Comparison of ENCODE assay signal across 8 cellular contexts in the genomic region with DNA sequence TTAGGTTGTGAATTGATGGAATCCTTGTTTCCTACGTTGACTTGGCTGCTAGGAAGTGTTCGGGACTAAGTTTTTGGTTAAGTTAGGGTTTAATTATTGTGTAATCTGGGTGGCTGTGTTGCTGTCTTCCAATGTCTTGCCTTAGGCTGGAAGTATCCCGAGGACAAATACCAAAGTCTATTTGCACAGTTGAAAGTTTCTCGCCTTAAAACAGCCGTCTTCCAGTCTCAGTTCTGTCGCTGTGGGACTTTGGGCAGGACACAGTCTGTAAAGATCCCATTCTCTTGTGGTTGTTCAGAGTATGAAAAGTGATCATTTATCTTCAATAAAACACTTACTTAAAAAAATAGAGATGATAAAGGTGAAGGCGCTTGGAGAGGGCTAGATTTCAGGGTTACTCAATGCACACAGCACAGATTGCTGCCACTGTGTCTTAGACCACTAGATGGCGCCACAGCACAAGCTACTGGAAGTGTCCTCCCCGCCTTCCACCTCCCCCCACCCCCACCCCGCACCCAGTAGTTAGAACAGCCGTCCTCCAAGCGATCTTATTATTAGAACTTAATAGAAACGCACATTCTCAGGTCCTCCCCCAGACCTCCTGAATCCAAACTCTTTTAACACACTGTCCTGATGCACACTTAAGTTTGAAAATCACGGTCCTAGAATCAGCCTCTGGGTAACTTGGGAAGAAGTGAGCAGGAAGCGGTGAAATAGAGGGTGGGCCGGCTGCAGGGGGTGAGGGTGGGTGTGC. TPM values are rescaled to one million over a fixed set of nuclear protein-coding genes. Genes with fewer than 3 reads are reported as not detected.
DNase-seq lines count a peak whose midpoint lies in the region; ATAC-seq and TF ChIP-seq lines count a peak whose summit lies in the region.

No MANE protein-coding gene starts in this region.

- H3K4me2 ChIP-seq in Karpas-422 (ENCODE audit: low read depth, low read length, poor library complexity, severe bottlenecking) (peak overlapping the region; percentile 65), PC-9 (peak overlapping the region; percentile 59)

- H4K20me1 ChIP-seq in Karpas-422 (ENCODE audit: insufficient read depth, low read depth, low read length) (no peaks in the 10 kb centered on the region), PC-9 (ENCODE audit: insufficient read depth) (no peaks in the 10 kb centered on the region)

- POLR2A ChIA-PET in PC-9 (lab: Charles Lee; ENCODE audit: unreplicated experiment), result no interaction called here

- H3K9me3 ChIP-seq in Karpas-422 (ENCODE audit: low read length) (no peaks in the 10 kb centered on the region), PC-9 (ENCODE audit: insufficient read depth, low read depth) (no peaks in the 10 kb centered on the region)

- no TSS peak for BruUV-seq in PC-9 (replicated peaks; lab: Mats Ljungman, UMichigan)

- H3K27ac ChIP-seq in Karpas-422 (ENCODE audit: low read length) (no peak overlapping the region), PC-9 (no peak overlapping the region), substantia nigra (ENCODE audit: low read depth, low read length, poor library complexity, severe bottlenecking) (no peak overlapping the region)

- CTCF ChIA-PET in PC-9 (lab: Charles Lee), result interaction anchor here (0.7 to 1.3 kb wide), 2 partner anchors 371 to 617 kb away, joined by 3 to 5 read pairs; no protein-coding TSS in a partner anchor

- H3K9ac ChIP-seq in Karpas-422 (ENCODE audit: low read length), result no peak overlapping the region

- H2AFZ ChIP-seq in Karpas-422 (ENCODE audit: low read length) (no peak overlapping the region), PC-9 (no peak overlapping the region)

- H3K4me1 ChIP-seq in Karpas-422 (ENCODE audit: low read length), result peaks cover 20% of the 10 kb centered on the region
- H3K4me1 ChIP-seq in PC-9 (replicated peaks; ENCODE audit: insufficient read depth), result peaks cover 7% of the 10 kb centered on the region

- TF ChIP-seq CTCF in PC-9 (conservative IDR thresholded peaks at IDR 0.05), result peak; percentile 96
- peak; percentile 69 for TF ChIP-seq CTCF in fibroblast of pulmonary artery (IDR thresholded peaks at IDR 0.05; ENCODE audit: low read length, missing control alignments)

- H3K27me3 ChIP-seq in Karpas-422 (ENCODE audit: low read length) (no peaks in the 10 kb centered on the region), PC-9 (ENCODE audit: insufficient read depth, low read depth) (no peaks in the 10 kb centered on the region)

- no peaks in the 10 kb centered on the region for H3K9me2 ChIP-seq in Karpas-422 (replicated peaks; ENCODE audit: insufficient read depth, low read length)
- no peaks in the 10 kb centered on the region for H3K9me2 ChIP-seq in PC-9 (ENCODE audit: insufficient read depth)

- DNase-seq in GDM1 (lab: John Stamatoyannopoulos, UW) (peak; percentile 62), Karpas-422 (peak; percentile 95), PC-9 (peak; percentile 66 to 67), activated T-helper 1 cell treated with Interleukin-2 at 50 U/mL for 16 hours (ENCODE audit: low read depth) (peak; percentile 63), fibroblast of pulmonary artery (ENCODE audit: low read depth) (peak; percentile 84), non-pigmented ciliary epithelial cell (ENCODE audit: low read depth) (peak; percentile 28), substantia nigra (lab: John Stamatoyannopoulos, UW) (peak in 45 of 49 donors; percentile 7 to 89 (median 72))

- peaks cover 11% of the 10 kb centered on the region; the same call in 1 of the 2 replicates for H3F3A ChIP-seq in PC-9 (ENCODE audit: insufficient read depth, low read depth)

- H3K36me3 ChIP-seq in Karpas-422 (ENCODE audit: insufficient read depth, low read length) (no peaks in the 10 kb centered on the region; the same call in 1 of the 2 replicates), PC-9 (ENCODE audit: low read depth) (no peaks in the 10 kb centered on the region)

- H3K79me2 ChIP-seq in Karpas-422 (ENCODE audit: low read length) (no peaks in the 10 kb centered on the region), PC-9 (ENCODE audit: low read depth) (no peaks in the 10 kb centered on the region)

- ATAC-seq in GM19395 (IDR thresholded peaks at IDR 0.05; ENCODE audit: unreplicated experiment), result no peak

- intact Hi-C loops in PC-9 (cut with micrococcal nuclease; ENCODE audit: unreplicated experiment), result loop anchor here (2.0 to 10.0 kb wide), 5 partner anchors 544 to 1314 kb away; no protein-coding TSS in a partner anchor

- H3K4me3 ChIP-seq in Karpas-422 (ENCODE audit: low read length), result peak overlapping the region; percentile 49; the same call in 1 of the 2 replicates
- H3K4me3 ChIP-seq in PC-9, result no peak overlapping the region; the same call in 1 of the 2 replicates
- H3K4me3 ChIP-seq in fibroblast of pulmonary artery (replicated peaks; ENCODE audit: low read depth, low read length), result peak overlapping the region; percentile 28

RNA-seq across cellular contexts. Expression of a gene that starts 45.8 kb away (rescaled TPM):
- 56.1 and 71.2 TPM in 2 replicates for total RNA-seq in Karpas-422 (2014; rRNA removed; shearing (Covaris generic); ENCODE audit: low replicate concordance)
- total RNA-seq in PC-9 (2021), result 29.8 and 34.9 TPM in 2 replicates

Comparison
In these comparisons a context has a peak if more than half of its experiments do, and no peak if none do; other contexts are left out.
1. DNase-seq: peak in every context shown above with its lines; median percentile 95 in Karpas-422; 84 in fibroblast of pulmonary artery; 72 in substantia nigra; 66 in PC-9; 63 in activated T-helper 1 cell treated with Interleukin-2 at 50 U/mL for 16 hours; 62 in GDM1; 28 in non-pigmented ciliary epithelial cell.